Comparison of ENCODE assay signal across 1 cellular context in the genomic region with DNA sequence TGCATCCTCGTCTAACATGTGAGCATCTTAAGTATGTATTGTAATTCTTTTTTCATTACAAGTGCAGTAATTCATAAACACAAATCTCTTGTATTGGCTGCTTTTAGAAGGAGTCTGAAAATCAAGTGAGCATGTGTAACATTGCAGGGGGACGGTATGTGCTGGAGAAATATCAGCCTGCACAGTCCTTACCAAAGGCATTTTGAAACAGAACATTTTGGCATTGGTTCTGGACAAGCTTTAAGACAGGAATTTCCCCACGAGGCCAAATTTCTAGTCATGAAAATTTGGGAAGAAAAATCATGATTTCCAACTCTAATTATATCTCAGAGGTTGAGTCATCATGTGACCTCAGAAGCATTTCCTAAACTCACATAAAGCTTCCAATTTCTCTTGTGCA.
TF ChIP-seq lines count a peak whose summit lies in the region.

No MANE protein-coding gene starts in this region.

TF ChIP-seq in IMR-90, 13 proteins besides CTCF, POLR2A, EP300 and RAD21 (continued from another document):
- TF ChIP-seq, protein P1, sequence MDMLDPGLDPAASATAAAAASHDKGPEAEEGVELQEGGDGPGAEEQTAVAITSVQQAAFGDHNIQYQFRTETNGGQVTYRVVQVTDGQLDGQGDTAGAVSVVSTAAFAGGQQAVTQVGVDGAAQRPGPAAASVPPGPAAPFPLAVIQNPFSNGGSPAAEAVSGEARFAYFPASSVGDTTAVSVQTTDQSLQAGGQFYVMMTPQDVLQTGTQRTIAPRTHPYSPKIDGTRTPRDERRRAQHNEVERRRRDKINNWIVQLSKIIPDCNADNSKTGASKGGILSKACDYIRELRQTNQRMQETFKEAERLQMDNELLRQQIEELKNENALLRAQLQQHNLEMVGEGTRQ (IDR thresholded peaks at IDR 0.05; ENCODE audit: low read depth, low read length), result peak; percentile 45
